8 cellular contexts compared by ENCODE assay signal in the genomic region with DNA sequence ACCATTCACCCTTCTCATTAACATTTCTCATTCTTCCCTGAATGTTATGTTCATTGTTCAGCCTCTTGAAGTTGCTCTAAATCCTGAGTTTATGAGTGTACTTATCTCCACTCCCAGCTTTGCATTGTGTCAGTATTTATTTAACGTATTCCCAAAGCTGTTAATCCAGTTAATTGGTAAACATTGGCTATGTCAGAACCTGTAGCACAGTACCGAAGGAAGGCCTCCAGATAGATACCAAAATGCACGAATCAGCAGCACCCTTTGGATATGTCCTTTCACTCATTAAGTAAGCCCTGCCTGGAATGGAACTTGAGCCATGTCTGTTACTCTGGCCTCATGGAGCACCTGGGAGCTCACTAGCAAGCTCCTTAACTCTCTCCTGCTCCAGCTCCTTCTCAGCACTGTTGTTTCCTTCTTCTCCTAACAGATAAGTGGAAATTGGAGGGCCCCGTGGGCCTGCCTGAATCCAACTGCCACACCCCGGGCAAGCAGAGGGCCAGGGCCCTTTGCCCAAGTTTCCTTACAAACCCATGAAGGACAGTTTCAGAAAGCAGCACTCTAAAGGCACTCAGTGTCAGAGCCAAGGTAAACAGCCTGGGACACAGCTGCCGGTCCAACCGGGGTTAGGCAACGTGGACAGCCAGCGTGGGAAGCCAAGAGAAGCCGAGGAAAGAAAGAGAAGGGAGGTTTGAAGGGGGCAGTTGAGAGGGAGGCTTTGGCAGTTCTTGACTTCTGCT.
DNase-seq lines count a peak whose midpoint lies in the region; ATAC-seq and TF ChIP-seq lines count a peak whose summit lies in the region.

No MANE protein-coding gene starts in this region.

- H3K27me3 ChIP-seq in breast epithelium (no peaks in the 10 kb centered on the region), lower lobe of right lung (ENCODE audit: low read depth) (no peaks in the 10 kb centered on the region)

- DNase-seq in NCI-H1417 (lab: John Stamatoyannopoulos, UW) (peak; percentile 35 to 90 (median 81)), NCI-H1417 treated with DMSO at 0.1 percent for 48 hours (lab: John Stamatoyannopoulos, UW) (no peak), breast epithelium (ENCODE audit: low spot score in 2 of 2) (peak; percentile 57 to 72), lower lobe of right lung (peak; percentile 87), COR-L47 (lab: John Stamatoyannopoulos, UW) (no peak), NOMO-1 treated with DMSO at 0.1 percent for 48 hours (lab: John Stamatoyannopoulos, UW; ENCODE audit: unreplicated experiment) (no peak)

- TF ChIP-seq POLR2A in breast epithelium (IDR thresholded peaks at IDR 0.05): no peak

- TF ChIP-seq CTCF in breast epithelium (IDR thresholded peaks at IDR 0.05): no peak
- no peak for TF ChIP-seq CTCF in lower lobe of right lung (IDR thresholded peaks at IDR 0.05)

- peaks cover 0 to 5% of the 10 kb centered on the region in 2 donors for H3K4me1 ChIP-seq in breast epithelium
- H3K4me1 ChIP-seq in lower lobe of right lung: peaks cover 41% of the 10 kb centered on the region
- H3K4me1 ChIP-seq in urinary bladder (ENCODE audit: insufficient read depth): no peaks in the 10 kb centered on the region

- no peaks in the 10 kb centered on the region for H3K9me3 ChIP-seq in breast epithelium
- no peaks in the 10 kb centered on the region for H3K9me3 ChIP-seq in lower lobe of right lung

- no peak overlapping the region for H3K4me3 ChIP-seq in breast epithelium
- H3K4me3 ChIP-seq in lower lobe of right lung: no peak overlapping the region
- H3K4me3 ChIP-seq in urinary bladder (ENCODE audit: low read depth, low read length): no peak overlapping the region

- intact Hi-C loops in breast epithelium (cut with DNase I; ENCODE audit: low total_unique reads): loop anchor here (1.0 to 5.0 kb wide), 2 partner anchors 23 to 971 kb away; no protein-coding TSS in a partner anchor
- intact Hi-C loops in lower lobe of right lung (cut with DNase I): no loop called here

- ATAC-seq in lower lobe of right lung (peak; percentile 95 to 96), SK-N-SH treated with all-trans-retinoic acid at 6 μM for 48 hours (no peak)

- no peaks in the 10 kb centered on the region for H3K36me3 ChIP-seq in breast epithelium
- H3K36me3 ChIP-seq in lower lobe of right lung: no peaks in the 10 kb centered on the region
- no peaks in the 10 kb centered on the region for H3K36me3 ChIP-seq in urinary bladder (ENCODE audit: insufficient read depth)

- H3K27ac ChIP-seq in breast epithelium: peak overlapping the region; percentile 78 to 86
- H3K27ac ChIP-seq in lower lobe of right lung: peak overlapping the region; percentile 69
- H3K27ac ChIP-seq in urinary bladder (ENCODE audit: low read depth): peak overlapping the region; percentile 69

- 65% methylated on average over 10 of the region's 10 CpGs for WGBS in urinary bladder

TF ChIP-seq in SK-N-SH treated with all-trans-retinoic acid at 6 μM for 48 hours, 23 proteins besides CTCF, POLR2A, EP300 and RAD21:
- no peak for TF ChIP-seq TOX (CRISPR knock-in tag; IDR thresholded peaks at IDR 0.05; ENCODE audit: borderline replicate concordance)
- TF ChIP-seq PPARA (CRISPR knock-in tag; IDR thresholded peaks at IDR 0.05; ENCODE audit: borderline replicate concordance): no peak
- TF ChIP-seq CSDC2 (CRISPR knock-in tag; IDR thresholded peaks at IDR 0.05): no peak
- TF ChIP-seq RARB (CRISPR knock-in tag; IDR thresholded peaks at IDR 0.05): no peak
- no peak for TF ChIP-seq ZNF565 (CRISPR knock-in tag; conservative IDR thresholded peaks at IDR 0.05; ENCODE audit: low read depth)
- TF ChIP-seq SNAI2 (CRISPR knock-in tag; IDR thresholded peaks at IDR 0.05): no peak
- no peak for TF ChIP-seq BACH2 (CRISPR knock-in tag; IDR thresholded peaks at IDR 0.05; ENCODE audit: borderline replicate concordance)
- TF ChIP-seq ZNF8 (CRISPR knock-in tag; IDR thresholded peaks at IDR 0.05): no peak
- TF ChIP-seq, protein P1, sequence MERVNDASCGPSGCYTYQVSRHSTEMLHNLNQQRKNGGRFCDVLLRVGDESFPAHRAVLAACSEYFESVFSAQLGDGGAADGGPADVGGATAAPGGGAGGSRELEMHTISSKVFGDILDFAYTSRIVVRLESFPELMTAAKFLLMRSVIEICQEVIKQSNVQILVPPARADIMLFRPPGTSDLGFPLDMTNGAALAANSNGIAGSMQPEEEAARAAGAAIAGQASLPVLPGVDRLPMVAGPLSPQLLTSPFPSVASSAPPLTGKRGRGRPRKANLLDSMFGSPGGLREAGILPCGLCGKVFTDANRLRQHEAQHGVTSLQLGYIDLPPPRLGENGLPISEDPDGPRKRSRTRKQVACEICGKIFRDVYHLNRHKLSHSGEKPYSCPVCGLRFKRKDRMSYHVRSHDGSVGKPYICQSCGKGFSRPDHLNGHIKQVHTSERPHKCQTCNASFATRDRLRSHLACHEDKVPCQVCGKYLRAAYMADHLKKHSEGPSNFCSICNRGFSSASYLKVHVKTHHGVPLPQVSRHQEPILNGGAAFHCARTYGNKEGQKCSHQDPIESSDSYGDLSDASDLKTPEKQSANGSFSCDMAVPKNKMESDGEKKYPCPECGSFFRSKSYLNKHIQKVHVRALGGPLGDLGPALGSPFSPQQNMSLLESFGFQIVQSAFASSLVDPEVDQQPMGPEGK (CRISPR knock-in tag; IDR thresholded peaks at IDR 0.05; ENCODE audit: borderline replicate concordance): no peak
- no peak for TF ChIP-seq ISL1 (CRISPR knock-in tag; IDR thresholded peaks at IDR 0.05)
- no peak for TF ChIP-seq GLIS3 (CRISPR knock-in tag; IDR thresholded peaks at IDR 0.05)
- no peak for TF ChIP-seq ZFP30 (CRISPR knock-in tag; IDR thresholded peaks at IDR 0.05)
- TF ChIP-seq ZC3H10 (CRISPR knock-in tag; IDR thresholded peaks at IDR 0.05): no peak
- TF ChIP-seq, protein P2, sequence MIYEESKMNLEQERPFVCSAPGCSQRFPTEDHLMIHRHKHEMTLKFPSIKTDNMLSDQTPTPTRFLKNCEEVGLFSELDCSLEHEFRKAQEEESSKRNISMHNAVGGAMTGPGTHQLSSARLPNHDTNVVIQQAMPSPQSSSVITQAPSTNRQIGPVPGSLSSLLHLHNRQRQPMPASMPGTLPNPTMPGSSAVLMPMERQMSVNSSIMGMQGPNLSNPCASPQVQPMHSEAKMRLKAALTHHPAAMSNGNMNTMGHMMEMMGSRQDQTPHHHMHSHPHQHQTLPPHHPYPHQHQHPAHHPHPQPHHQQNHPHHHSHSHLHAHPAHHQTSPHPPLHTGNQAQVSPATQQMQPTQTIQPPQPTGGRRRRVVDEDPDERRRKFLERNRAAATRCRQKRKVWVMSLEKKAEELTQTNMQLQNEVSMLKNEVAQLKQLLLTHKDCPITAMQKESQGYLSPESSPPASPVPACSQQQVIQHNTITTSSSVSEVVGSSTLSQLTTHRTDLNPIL (CRISPR knock-in tag; IDR thresholded peaks at IDR 0.05; ENCODE audit: low read depth): no peak

Comparison
In these comparisons a context has a peak if more than half of its experiments do, and no peak if none do; other contexts are left out.
1. DNase-seq: peak in NCI-H1417 (3 of 3), breast epithelium (2 of 2) and lower lobe of right lung (single experiment); none in NCI-H1417 treated with DMSO at 0.1 percent for 48 hours (single experiment), COR-L47 (single experiment) and NOMO-1 treated with DMSO at 0.1 percent for 48 hours (single experiment).
2. Peak in every context shown above with its lines, with median percentiles within 50 percentile points of each other: H3K27ac ChIP-seq.